19 cellular contexts compared by ENCODE assay signal in genomic region chr5:160020266-160020770, GRCh38. TPM values are rescaled to one million over a fixed set of nuclear protein-coding genes. Genes with fewer than 3 reads are reported as not detected.
A peak's percentile ranks its signal among the peaks of the same experiment; 100 is the strongest.
DNase-seq lines count a peak whose midpoint lies in the region; ATAC-seq and TF ChIP-seq lines count a peak whose summit lies in the region.
"Had no signal": no experiment of that assay in that cellular context is flagged by ENCODE, and none has a peak within 500 bp of the region (broad histone marks: within the 10 kb centered on the region; RNA-seq: fewer than 3 reads in every experiment).

No MANE protein-coding gene starts in this region.

- H3K27me3 ChIP-seq in ascending aorta = no peaks in the 10 kb centered on the region
- H3K27me3 ChIP-seq: BLaER1 treated with 17β-estradiol and CSF1 and Interleukin-3, amounts not matched to agents 10 nM and 100 nM had no signal

- no peak overlapping the region for H3K27ac ChIP-seq in ascending aorta
- H3K27ac ChIP-seq: BLaER1 treated with 17β-estradiol and CSF1 and Interleukin-3, amounts not matched to agents 10 nM and 100 nM had no signal

- intact Hi-C loops in ascending aorta (cut with DNase I) = no loop called here

- ATAC-seq in T-helper 17 cell = no peak
- ATAC-seq in effector memory CD8-positive, alpha-beta T cell (replicated peaks) = no peak
- ATAC-seq in stimulated activated effector memory CD8-positive, alpha-beta T cell treated with anti-CD3 and anti-CD28 coated beads, Interleukin-12 subunit alpha, Interleukin-12 subunit beta, amount 100 ng/mL, for 72 hours = no peak
- ATAC-seq in activated CD4-positive, CD25-positive, alpha-beta regulatory T cell treated with anti-CD3 and anti-CD28 coated beads, Interleukin-2, amount 50 U/mL, for 24 hours = no peak
- ATAC-seq: Panc1 had no signal

- H3K9me3 Mint-ChIP-seq in activated T-cell treated with anti-CD3 and anti-CD28 coated beads, Interleukin-2, amount 50 U/mL, for 24 hours = no peaks in the 10 kb centered on the region
- H3K9me3 Mint-ChIP-seq in effector memory CD8-positive, alpha-beta T cell = no peaks in the 10 kb centered on the region
- no peaks in the 10 kb centered on the region for H3K9me3 Mint-ChIP-seq in stimulated activated effector memory CD8-positive, alpha-beta T cell treated with anti-CD3 and anti-CD28 coated beads, Interleukin-12 subunit alpha, Interleukin-12 subunit beta, amount 100 ng/mL, for 72 hours
- H3K9me3 Mint-ChIP-seq: H9 had no signal

- no peak for TF ChIP-seq CTCF in ascending aorta (IDR thresholded peaks at IDR 0.05)

- H3K36me3 Mint-ChIP-seq in activated T-cell treated with anti-CD3 and anti-CD28 coated beads, Interleukin-2, amount 50 U/mL, for 24 hours (ENCODE audit: low read depth) = peaks cover 76% of the 10 kb centered on the region
- peaks cover 9% of the 10 kb centered on the region for H3K36me3 Mint-ChIP-seq in T-helper 17 cell (ENCODE audit: low read depth)
- peaks cover 22% of the 10 kb centered on the region for H3K36me3 Mint-ChIP-seq in effector memory CD8-positive, alpha-beta T cell (ENCODE audit: insufficient read depth)
- peaks cover 57% of the 10 kb centered on the region for H3K36me3 Mint-ChIP-seq in stimulated activated effector memory CD8-positive, alpha-beta T cell treated with anti-CD3 and anti-CD28 coated beads, Interleukin-12 subunit alpha, Interleukin-12 subunit beta, amount 100 ng/mL, for 72 hours

- H3K4me1 Mint-ChIP-seq in activated T-cell treated with anti-CD3 and anti-CD28 coated beads, Interleukin-2, amount 50 U/mL, for 24 hours (ENCODE audit: low read depth) = peaks cover 30% of the 10 kb centered on the region
- peaks cover 20% of the 10 kb centered on the region for H3K4me1 Mint-ChIP-seq in T-helper 17 cell
- H3K4me1 Mint-ChIP-seq in effector memory CD8-positive, alpha-beta T cell (ENCODE audit: low read depth in 2 of 2) = peaks cover 15 to 30% of the 10 kb centered on the region in 2 donors
- peaks cover 32% of the 10 kb centered on the region for H3K4me1 Mint-ChIP-seq in stimulated activated effector memory CD8-positive, alpha-beta T cell treated with anti-CD3 and anti-CD28 coated beads, Interleukin-12 subunit alpha, Interleukin-12 subunit beta, amount 100 ng/mL, for 72 hours

- H3K27me3 Mint-ChIP-seq in activated T-cell treated with anti-CD3 and anti-CD28 coated beads, Interleukin-2, amount 50 U/mL, for 24 hours = no peaks in the 10 kb centered on the region
- no peaks in the 10 kb centered on the region for H3K27me3 Mint-ChIP-seq in T-helper 17 cell
- no peaks in the 10 kb centered on the region for H3K27me3 Mint-ChIP-seq in effector memory CD8-positive, alpha-beta T cell

- no peak overlapping the region for H3K4me3 ChIP-seq in ascending aorta
- H3K4me3 ChIP-seq: BLaER1 treated with 17β-estradiol and CSF1 and Interleukin-3, amounts not matched to agents 10 nM and 100 nM had no signal

- H3K4me1 ChIP-seq in ascending aorta = peaks cover 0 to 4% of the 10 kb centered on the region in 2 donors

- peaks cover 0 to 25% of the 10 kb centered on the region in 2 donors for H3K36me3 ChIP-seq in ascending aorta

- DNase-seq in activated T-cell treated with anti-CD3 and anti-CD28 coated beads, Interleukin-2, amount 50 U/mL, for 24 hours = no peak
- DNase-seq in activated T-cell treated with anti-CD3 and anti-CD28 coated beads for 4 hours = no peak
- DNase-seq in T-helper 17 cell = no peak
- no peak for DNase-seq in effector memory CD8-positive, alpha-beta T cell
- DNase-seq in stimulated activated effector memory CD8-positive, alpha-beta T cell treated with anti-CD3 and anti-CD28 coated beads, Interleukin-12 subunit alpha, Interleukin-12 subunit beta, amount 100 ng/mL, for 72 hours (ENCODE audit: low spot score in 2 of 2) = no peak
- DNase-seq in iPS-NIHi11 (ENCODE audit: low spot score) = no peak
- DNase-seq in ascending aorta (ENCODE audit: low spot score in 2 of 2) = no peak
- DNase-seq: 8988T, Calu3, GDM1, H9, Kasumi-1, NCI-H1105 treated with DMSO at 0.1 percent for 48 hours, NCI-H1930, NCI-H2171 treated with DMSO at 0.1 percent for 48 hours, NCI-H82 had no signal

- peak overlapping the region; percentile 26 for H3K27ac Mint-ChIP-seq in activated T-cell treated with anti-CD3 and anti-CD28 coated beads, Interleukin-2, amount 50 U/mL, for 24 hours
- H3K27ac Mint-ChIP-seq in T-helper 17 cell = peak overlapping the region; percentile 75
- H3K27ac Mint-ChIP-seq in effector memory CD8-positive, alpha-beta T cell = peak overlapping the region; percentile 82 to 92
- H3K27ac Mint-ChIP-seq in stimulated activated effector memory CD8-positive, alpha-beta T cell treated with anti-CD3 and anti-CD28 coated beads, Interleukin-12 subunit alpha, Interleukin-12 subunit beta, amount 100 ng/mL, for 72 hours = peak overlapping the region; percentile 42
- H3K27ac Mint-ChIP-seq: H9 had no signal

- H3K9me3 ChIP-seq in T-helper 17 cell (ENCODE audit: control insufficient read depth, low read length, poor library complexity, severe bottlenecking) = no peaks in the 10 kb centered on the region
- no peaks in the 10 kb centered on the region for H3K9me3 ChIP-seq in ascending aorta
- H3K9me3 ChIP-seq: BLaER1 treated with 17β-estradiol and CSF1 and Interleukin-3, amounts not matched to agents 10 nM and 100 nM had no signal

- no peak overlapping the region for H3K4me3 Mint-ChIP-seq in activated T-cell treated with anti-CD3 and anti-CD28 coated beads, Interleukin-2, amount 50 U/mL, for 24 hours
- H3K4me3 Mint-ChIP-seq in T-helper 17 cell = no peak overlapping the region
- peak overlapping the region in 1 of 2 donors; percentile 7 for H3K4me3 Mint-ChIP-seq in effector memory CD8-positive, alpha-beta T cell
- H3K4me3 Mint-ChIP-seq in stimulated activated effector memory CD8-positive, alpha-beta T cell treated with anti-CD3 and anti-CD28 coated beads, Interleukin-12 subunit alpha, Interleukin-12 subunit beta, amount 100 ng/mL, for 72 hours = no peak overlapping the region
- H3K4me3 Mint-ChIP-seq: H9 had no signal

RNA-seq across cellular contexts. Expression of gene TTC1, which starts 11.4 kb away (rescaled TPM):
- total RNA-seq in T-helper 17 cell = 10 to 100 TPM; 24.0 to 24.3 TPM
- 13.7 TPM for total RNA-seq in ascending aorta

Comparison
In these comparisons a context has a peak if more than half of its experiments do, and no peak if none do; other contexts are left out.
1. H3K27ac Mint-ChIP-seq: peak in every context shown above with its lines; median percentile 87 in effector memory CD8-positive, alpha-beta T cell; 75 in T-helper 17 cell; 42 in stimulated activated effector memory CD8-positive, alpha-beta T cell treated with anti-CD3 and anti-CD28 coated beads, Interleukin-12 subunit alpha, Interleukin-12 subunit beta, amount 100 ng/mL, for 72 hours; 26 in activated T-cell treated with anti-CD3 and anti-CD28 coated beads, Interleukin-2, amount 50 U/mL, for 24 hours.